In genomic region chr3:32782417-32782816, GRCh38 we compare ENCODE assay signal across 21 cellular contexts. TPM values are rescaled to one million over a fixed set of nuclear protein-coding genes. Genes with fewer than 3 reads are reported as not detected.
DNase-seq lines count a peak whose midpoint lies in the region; ATAC-seq and TF ChIP-seq lines count a peak whose summit lies in the region.
"Had no signal": no experiment of that assay in that cellular context is flagged by ENCODE, and none has a peak within 500 bp of the region (broad histone marks: within the 10 kb centered on the region; RNA-seq: fewer than 3 reads in every experiment).

No MANE protein-coding gene starts in this region.

- H3K4me3 ChIP-seq in CD4-positive, alpha-beta memory T cell (ENCODE audit: low read length in 2 of 2): no peak overlapping the region
- no peak overlapping the region for H3K4me3 ChIP-seq in H7 (ENCODE audit: insufficient read depth, low read depth, low read length)
- H3K4me3 ChIP-seq: mucosa of descending colon had no signal

- TF ChIP-seq CTCF in activated B cell treated with CpG ODN at 0.5 μM for 24 hours (IDR thresholded peaks at IDR 0.05) (no peak), mesothelial cell of epicardium (IDR thresholded peaks at IDR 0.05; ENCODE audit: unreplicated experiment) (no peak)

- no peaks in the 10 kb centered on the region for H3K9me3 Mint-ChIP-seq in CD4-positive, alpha-beta memory T cell
- H3K9me3 Mint-ChIP-seq in activated B cell treated with CpG ODN at 0.5 μM for 24 hours: no peaks in the 10 kb centered on the region
- H3K9me3 Mint-ChIP-seq in mesothelial cell of epicardium: no peaks in the 10 kb centered on the region

- peak overlapping the region in 6 of 8 donors; percentile 40 to 74 (median 60) for H3K4me3 Mint-ChIP-seq in CD4-positive, alpha-beta memory T cell
- H3K4me3 Mint-ChIP-seq in activated B cell treated with CpG ODN at 0.5 μM for 24 hours (peak overlapping the region; percentile 52), mesothelial cell of epicardium (peak overlapping the region; percentile 37)

- peaks cover 3% of the 10 kb centered on the region for H3K27me3 ChIP-seq in CD4-positive, alpha-beta memory T cell (ENCODE audit: insufficient read depth, low read length)
- H3K27me3 ChIP-seq in H7 (ENCODE audit: control insufficient read depth, insufficient read depth, low read length): no peaks in the 10 kb centered on the region
- H3K27me3 ChIP-seq: vagina had no signal

- H3K9me3 ChIP-seq in CD4-positive, alpha-beta memory T cell (ENCODE audit: control insufficient read depth in 1 of 2, low read length in 2 of 2): no peaks in the 10 kb centered on the region
- H3K9me3 ChIP-seq: mucosa of descending colon, psoas muscle, vagina had no signal

- H3K27ac Mint-ChIP-seq in CD4-positive, alpha-beta memory T cell: no peak overlapping the region
- H3K27ac Mint-ChIP-seq in activated B cell treated with CpG ODN at 0.5 μM for 24 hours (no peak overlapping the region), mesothelial cell of epicardium (no peak overlapping the region)

- H3K36me3 ChIP-seq in CD4-positive, alpha-beta memory T cell (ENCODE audit: insufficient read depth, low read length): no peaks in the 10 kb centered on the region
- no peaks in the 10 kb centered on the region; the same call in 1 of the 2 replicates for H3K36me3 ChIP-seq in H7 (replicated peaks; ENCODE audit: control insufficient read depth, insufficient read depth, low read length)
- H3K36me3 ChIP-seq: vagina had no signal

- intact Hi-C loops in CD4-positive, alpha-beta memory T cell (cut with micrococcal nuclease): no loop called here
- intact Hi-C loops in activated B cell treated with CpG ODN at 0.5 μM for 24 hours (cut with micrococcal nuclease) (loop anchor here (5.0 to 10.0 kb wide), 2 partner anchors 332 to 605 kb away; partner anchors contain the start of gene CRTAP), Right ventricle myocardium superior (cut with DNase I) (no loop called here)

- H3K27me3 Mint-ChIP-seq in CD4-positive, alpha-beta memory T cell: peaks cover 3 to 5% of the 10 kb centered on the region in 2 donors
- H3K27me3 Mint-ChIP-seq in activated B cell treated with CpG ODN at 0.5 μM for 24 hours: no peaks in the 10 kb centered on the region
- peaks cover 16% of the 10 kb centered on the region for H3K27me3 Mint-ChIP-seq in mesothelial cell of epicardium (ENCODE audit: low read depth)

- POLR2A ChIA-PET in CD4-positive, alpha-beta memory T cell (lab: Charles Lee; ENCODE audit: partially characterized antibody): no interaction called here
- POLR2A ChIA-PET in activated B cell treated with CpG ODN at 0.5 μM for 24 hours (lab: Charles Lee): interaction anchor here (0.5 to 0.6 kb wide), 2 partner anchors 224 to 264 kb away, joined by 3 to 6 read pairs; no protein-coding TSS in a partner anchor

- no peak overlapping the region for H3K27ac ChIP-seq in CD4-positive, alpha-beta memory T cell (ENCODE audit: low read depth, low read length)
- H3K27ac ChIP-seq: KMS-11, psoas muscle, vagina had no signal

- peaks cover 2 to 13% (median 4%) of the 10 kb centered on the region in 4 donors for H3K4me1 Mint-ChIP-seq in CD4-positive, alpha-beta memory T cell
- H3K4me1 Mint-ChIP-seq in activated B cell treated with CpG ODN at 0.5 μM for 24 hours (peaks cover 5% of the 10 kb centered on the region), mesothelial cell of epicardium (peaks cover 4% of the 10 kb centered on the region)

- CTCF ChIA-PET in CD4-positive, alpha-beta memory T cell (lab: Charles Lee; ENCODE audit: partially characterized antibody): interaction anchor here (2.1 kb wide), 1 partner anchor 8 kb away, joined by 5 read pairs; no protein-coding TSS in a partner anchor
- CTCF ChIA-PET in activated B cell treated with CpG ODN at 0.5 μM for 24 hours (lab: Charles Lee): interaction anchor here (0.7 to 0.8 kb wide), 2 partner anchors 273 to 274 kb away, joined by 3 read pairs; no protein-coding TSS in a partner anchor

- DNase-seq in CD4-positive, alpha-beta memory T cell: no peak
- DNase-seq in H7 (peak; percentile 36), activated B cell treated with CpG ODN at 0.5 μM for 24 hours (no peak), mesothelial cell of epicardium (ENCODE audit: low spot score in 2 of 2, unreplicated experiment in 2 of 2) (no peak), ecto neural progenitor cell (ENCODE audit: low spot score) (no peak), Right ventricle myocardium superior (no peak)
- DNase-seq: activated CD4-positive, alpha-beta T cell treated with anti-CD3 and anti-CD28 coated beads, Interleukin-2, amount 50 U/mL, for 4 hours; activated effector memory CD4-positive, alpha-beta T cell treated with anti-CD3 and anti-CD28 coated beads, Interleukin-2, amount 50 U/mL, for 16 hours; EL; kidney; mucosa of descending colon; NCI-H524 treated with DMSO at 0.1 percent for 48 hours; psoas muscle had no signal

- ATAC-seq in activated B cell treated with CpG ODN at 0.5 μM for 24 hours (ENCODE audit: low read depth) (no peak), HG02852 (IDR thresholded peaks at IDR 0.05; ENCODE audit: unreplicated experiment) (no peak), HG03342 (IDR thresholded peaks at IDR 0.05; ENCODE audit: unreplicated experiment) (no peak), Right ventricle myocardium superior (ENCODE audit: poor library complexity) (no peak)
- ATAC-seq: mucosa of descending colon, Panc1, psoas muscle had no signal

- peaks cover 0 to 2% of the 10 kb centered on the region in 2 donors for H3K36me3 Mint-ChIP-seq in CD4-positive, alpha-beta memory T cell
- H3K36me3 Mint-ChIP-seq in activated B cell treated with CpG ODN at 0.5 μM for 24 hours (ENCODE audit: low read depth): no peaks in the 10 kb centered on the region
- peaks cover 3% of the 10 kb centered on the region for H3K36me3 Mint-ChIP-seq in mesothelial cell of epicardium

- peaks cover 6% of the 10 kb centered on the region for H3K4me1 ChIP-seq in CD4-positive, alpha-beta memory T cell (ENCODE audit: insufficient read depth, low read length)

RNA-seq across cellular contexts. Expression of gene TRIM71, which starts 35.4 kb away (rescaled TPM):
- not detected for total RNA-seq in CD4-positive, alpha-beta memory T cell
- polyA plus RNA-seq in CD4-positive, alpha-beta memory T cell: not detected
- total RNA-seq in H7 (2014; rRNA removed; shearing (Covaris generic)): 105 and 151 TPM in 2 replicates
- total RNA-seq in activated B cell treated with CpG ODN at 0.5 μM for 24 hours (not detected in 2 replicates), mesothelial cell of epicardium (2.7 to 3.1 TPM (median 3.0 TPM) in 3 replicates), Right ventricle myocardium superior (not detected)
- total RNA-seq: endothelial cell of umbilical vein; mucosa of descending colon; psoas muscle; T-helper 2 cell treated with Interferon-gamma antibody and Interleukin-4, amounts not matched to agents 100 ng/mL and 5 ng/mL, for 36 hours; vagina had no signal
- polyA plus RNA-seq: BJ, endothelial cell of umbilical vein had no signal

Comparison
In these comparisons a context has a peak if more than half of its experiments do, and no peak if none do; other contexts are left out.
1. RNA of gene TRIM71, which starts 35.4 kb away (total RNA-seq): 105 to 151 TPM in H7; 2.7 to 3.1 TPM in mesothelial cell of epicardium, not detected in CD4-positive, alpha-beta memory T cell, not detected in activated B cell treated with CpG ODN at 0.5 μM for 24 hours and not detected in Right ventricle myocardium superior (single experiment); every median in the first group is over 10 times any median in the second.
2. Peak in every context shown above with its lines, with median percentiles within 50 percentile points of each other: H3K4me3 Mint-ChIP-seq.